In the genomic region with DNA sequence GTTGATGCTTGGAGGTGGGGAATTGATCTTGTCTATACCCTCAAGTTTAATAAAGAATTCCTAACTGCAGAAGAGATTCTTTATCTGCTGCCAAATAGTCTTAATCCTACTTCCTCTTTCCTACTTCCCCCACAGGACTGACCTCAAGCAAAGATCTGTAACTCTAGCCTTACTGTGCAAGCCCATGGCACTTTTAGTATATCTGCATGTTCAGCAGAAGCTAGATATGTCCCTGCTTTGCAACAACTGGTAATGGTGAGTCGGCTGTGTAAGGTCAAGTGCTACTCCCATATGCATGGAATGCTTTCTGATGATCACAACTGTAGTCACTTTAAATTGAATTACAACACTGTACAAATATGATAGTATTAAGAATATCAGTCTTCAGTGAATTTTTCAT, we compare ENCODE assay signal across 11 cellular contexts. TPM values are rescaled to one million over a fixed set of nuclear protein-coding genes. Genes with fewer than 3 reads are reported as not detected.
DNase-seq lines count a peak whose midpoint lies in the region; ATAC-seq, FAIRE-seq and TF ChIP-seq lines count a peak whose summit lies in the region.
"Had no signal": no experiment of that assay in that cellular context is flagged by ENCODE, and none has a peak within 500 bp of the region (broad histone marks: within the 10 kb centered on the region; RNA-seq: fewer than 3 reads in every experiment).

No MANE protein-coding gene starts in this region.

- no peak for TF ChIP-seq POLR2A in right lobe of liver (IDR thresholded peaks at IDR 0.05)
- TF ChIP-seq POLR2A in HepG2 (IDR thresholded peaks at IDR 0.05; ENCODE audit: insufficient read depth in 1 of 2, low read depth in 2 of 2, low read length in 2 of 2) = no peak

- CTCF ChIA-PET in HepG2 (lab: Yijun Ruan, JAX; ENCODE audit: low intra/inter-chr PET ratio, low total read pairs) = no interaction called here

- intact Hi-C loops in right lobe of liver (cut with DNase I) (no loop called here), HepG2 (cut with micrococcal nuclease; ENCODE audit: unreplicated experiment) (no loop called here)

- no peak for DNase-seq in right lobe of liver
- no peak for DNase-seq in HepG2 (ENCODE audit: low spot score)
- peak; percentile 67 for DNase-seq in RPMI8226
- DNase-seq in globus pallidus (ENCODE audit: low spot score) = peak; percentile 44
- DNase-seq in NCI-H2029 treated with DMSO at 0.1 percent for 48 hours (lab: John Stamatoyannopoulos, UW) = no peak
- no peak for DNase-seq in activated T-cell treated with anti-CD3 and anti-CD28 coated beads, Interleukin-2, amount 50 U/mL, for 48 hours
- DNase-seq in NCI-H345 (lab: John Stamatoyannopoulos, UW) = no peak
- DNase-seq: NK-92 treated with Interleukin-12 subunit alpha and Interleukin-12 subunit beta, amount 100 ng/mL, for 24 hours; nucleus accumbens; trophoblast cell had no signal

- no peak for TF ChIP-seq CTCF in right lobe of liver (IDR thresholded peaks at IDR 0.05)
- TF ChIP-seq CTCF in HepG2 (CRISPR knock-in tag; IDR thresholded peaks at IDR 0.05) = no peak

- H3K9ac ChIP-seq in HepG2 (ENCODE audit: insufficient read depth, low read depth, low read length) = no peak overlapping the region

- POLR2A ChIA-PET in HepG2 (lab: Yijun Ruan, JAX) = no interaction called here

- no peaks in the 10 kb centered on the region for H3K9me3 ChIP-seq in right lobe of liver
- H3K9me3 ChIP-seq in HepG2 (ENCODE audit: low read length) = no peaks in the 10 kb centered on the region

- in situ Hi-C loops in HepG2 (cut with HindIII; ENCODE audit: extremely low pct_ligation_motif_present, low pct_unique_long_range_greater_than_20kb) = no loop called here

- no peak overlapping the region for H3K4me2 ChIP-seq in HepG2 (ENCODE audit: low read depth, low read length)

- TF ChIP-seq RAD21 in HepG2 (CRISPR knock-in tag; IDR thresholded peaks at IDR 0.05) = no peak

- H3K4me3 ChIP-seq in right lobe of liver (no peak overlapping the region), HepG2 (replicated peaks in 1 of 3; ENCODE audit: insufficient read depth in 1 of 3, low read depth in 2 of 3, low read length in 3 of 3) (no peak overlapping the region)

- no TSS peak for BruUV-seq in HepG2 (replicated peaks; lab: Mats Ljungman, UMichigan)

- no peaks in the 10 kb centered on the region for H3K79me2 ChIP-seq in HepG2 (ENCODE audit: insufficient read depth, low read length)

- no peaks in the 10 kb centered on the region for H3K36me3 ChIP-seq in right lobe of liver
- no peaks in the 10 kb centered on the region for H3K36me3 ChIP-seq in HepG2 (replicated peaks in 1 of 2; ENCODE audit: control insufficient read depth in 1 of 2, insufficient read depth in 2 of 2, low read length in 2 of 2)

- FAIRE-seq in HepG2 (lab: Jason Lieb, UNC) = no peak

- no peak overlapping the region for H2AFZ ChIP-seq in HepG2 (ENCODE audit: low read length)

- H3K4me1 ChIP-seq in right lobe of liver (no peaks in the 10 kb centered on the region), HepG2 (ENCODE audit: insufficient read depth, low read length) (no peaks in the 10 kb centered on the region)

- WGBS in right lobe of liver (ENCODE audit: insufficient coverage, low coverage, low lambda C conversion rate, missing lambda C conversion rate) = 38% methylated on average over 1 of the region's 1 CpG
- WGBS in HepG2 (ENCODE audit: low lambda C conversion rate) = 44% methylated on average over 1 of the region's 1 CpG

- H4K20me1 ChIP-seq in HepG2 (ENCODE audit: insufficient read depth, low read length) = no peaks in the 10 kb centered on the region

- TF ChIP-seq EP300 in HepG2 (IDR thresholded peaks at IDR 0.05; ENCODE audit: low read depth in 2 of 2, low read length in 2 of 2) = no peak
- TF ChIP-seq EP300 in HepG2 (CRISPR knock-in tag; IDR thresholded peaks at IDR 0.05; ENCODE audit: borderline replicate concordance) = no peak

- H3K27ac ChIP-seq in right lobe of liver (no peak overlapping the region), HepG2 (ENCODE audit: extremely low read length, insufficient read depth, low read length) (no peak overlapping the region)

- ATAC-seq in right lobe of liver (peak; percentile 55 to 78 (median 72)), HepG2 (no peak), GM19463 (IDR thresholded peaks at IDR 0.05; ENCODE audit: unreplicated experiment) (no peak)

- H3K27me3 ChIP-seq in right lobe of liver (no peaks in the 10 kb centered on the region), HepG2 (ENCODE audit: control insufficient read depth in 1 of 2, insufficient read depth in 2 of 2, low read length in 2 of 2) (no peaks in the 10 kb centered on the region)

TF ChIP-seq in HepG2, 621 proteins besides CTCF, POLR2A, EP300 and RAD21 (continues in another document):
- no peak for TF ChIP-seq ZNF333 (CRISPR knock-in tag; IDR thresholded peaks at IDR 0.05; ENCODE audit: borderline replicate concordance)
- TF ChIP-seq ZNF564 (CRISPR knock-in tag; IDR thresholded peaks at IDR 0.05) = no peak
- TF ChIP-seq NFYB (CRISPR knock-in tag; IDR thresholded peaks at IDR 0.05) = no peak
- no peak for TF ChIP-seq KDM1A (CRISPR knock-in tag; IDR thresholded peaks at IDR 0.05)
- TF ChIP-seq, protein P1, sequence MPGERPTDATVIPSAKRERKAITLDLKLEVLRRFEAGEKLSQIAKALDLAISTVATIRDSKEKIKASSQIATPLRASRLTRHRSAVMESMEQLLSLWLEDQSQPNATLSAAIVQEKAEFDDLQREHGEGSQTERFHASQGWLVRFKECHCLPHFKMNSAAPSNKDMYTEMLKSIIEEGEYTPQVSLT (CRISPR knock-in tag; IDR thresholded peaks at IDR 0.05; ENCODE audit: borderline replicate concordance, low read depth) = no peak
- no peak for TF ChIP-seq KDM5A (IDR thresholded peaks at IDR 0.05; ENCODE audit: borderline replicate concordance, low read length)

RNA-seq across cellular contexts. Expression of a gene that starts 26.3 kb away (rescaled TPM):
- total RNA-seq in right lobe of liver (10 to 100 TPM; 28.0 to 45.7 (median 33.2) TPM), HepG2 (2016; rRNA removed; fragmentation: Illumina TruSeq; extraction: Trizol) (57.0 and 77.4 TPM in 2 replicates)
- 30.5 and 32.6 TPM in 2 replicates for total RNA-seq in HepG2 (2016; cell fraction: cytosol; rRNA removed; fragmentation: Illumina TruSeq; extraction: Trizol; ENCODE audit: low read depth)
- 55.0 and 75.8 TPM in 2 replicates for total RNA-seq in HepG2 (2016; cell fraction: insoluble cytoplasmic fraction; rRNA removed; fragmentation: Illumina TruSeq; extraction: Trizol)
- 43.3 and 44.2 TPM in 2 replicates for total RNA-seq in HepG2 (2016; cell fraction: membrane; rRNA removed; fragmentation: Illumina TruSeq; extraction: Trizol)
- total RNA-seq in HepG2 (2016; cell fraction: nucleus; rRNA removed; fragmentation: Illumina TruSeq; extraction: Trizol) = 75.2 and 89.3 TPM in 2 replicates
- 21.5 and 31.8 TPM in 2 replicates for polyA plus RNA-seq in HepG2 (2011; rRNA removed)
- 9.8 and 14.3 TPM in 2 replicates for polyA plus RNA-seq in HepG2 (2011; cell fraction: cytosol; rRNA removed)
- polyA plus RNA-seq in HepG2 (2011; cell fraction: nucleus; rRNA removed) = 15.0 and 16.7 TPM in 2 replicates
- polyA plus RNA-seq in HepG2 (2012) = 26.0 and 38.4 TPM in 2 replicates
- 4.1 and 5.2 TPM in 2 replicates for polyA plus RNA-seq in HepG2 (2016; cell fraction: cytosol; fragmentation: Illumina TruSeq; extraction: Trizol; ENCODE audit: low read depth)
- 56.5 and 59.0 TPM in 2 replicates for polyA plus RNA-seq in HepG2 (2016; cell fraction: insoluble cytoplasmic fraction; fragmentation: Illumina TruSeq; extraction: Trizol; ENCODE audit: low read depth)
- polyA plus RNA-seq in HepG2 (2016; cell fraction: membrane; fragmentation: Illumina TruSeq; extraction: Trizol; ENCODE audit: low read depth) = 11.3 and 11.6 TPM in 2 replicates
- 39.8 and 41.3 TPM in 2 replicates for polyA plus RNA-seq in HepG2 (2016; cell fraction: nucleus; fragmentation: Illumina TruSeq; extraction: Trizol; ENCODE audit: insufficient read depth, low read depth)
- polyA minus RNA-seq in HepG2 (2011; rRNA and poly(A)+ RNA removed; ENCODE audit: low replicate concordance) = 48.0 and 86.1 TPM in 2 replicates
- polyA minus RNA-seq in HepG2 (2011; cell fraction: cytosol; rRNA and poly(A)+ RNA removed) = 78.1 and 82.6 TPM in 2 replicates
- polyA minus RNA-seq in HepG2 (2011; cell fraction: nucleus; rRNA and poly(A)+ RNA removed) = 130 and 136 TPM in 2 replicates

RNA-seq across cellular contexts. Expression of a gene that starts 52.7 kb away (rescaled TPM):
- total RNA-seq in right lobe of liver (1 to 10 TPM; 4.2 to 8.0 (median 6.3) TPM), HepG2 (2016; rRNA removed; fragmentation: Illumina TruSeq; extraction: Trizol) (12.9 and 22.8 TPM in 2 replicates)
- 3.1 TPM in 2 replicates for total RNA-seq in HepG2 (2016; cell fraction: cytosol; rRNA removed; fragmentation: Illumina TruSeq; extraction: Trizol; ENCODE audit: low read depth)
- 11.9 and 22.9 TPM in 2 replicates for total RNA-seq in HepG2 (2016; cell fraction: insoluble cytoplasmic fraction; rRNA removed; fragmentation: Illumina TruSeq; extraction: Trizol)
- total RNA-seq in HepG2 (2016; cell fraction: membrane; rRNA removed; fragmentation: Illumina TruSeq; extraction: Trizol) = 6.3 and 7.0 TPM in 2 replicates
- total RNA-seq in HepG2 (2016; cell fraction: nucleus; rRNA removed; fragmentation: Illumina TruSeq; extraction: Trizol) = 15.9 and 18.7 TPM in 2 replicates
- 4.1 and 5.6 TPM in 2 replicates for polyA plus RNA-seq in HepG2 (2011; rRNA removed)
- 1.6 and 2.5 TPM in 2 replicates for polyA plus RNA-seq in HepG2 (2011; cell fraction: cytosol; rRNA removed)
- polyA plus RNA-seq in HepG2 (2011; cell fraction: nucleus; rRNA removed) = 3.7 and 5.2 TPM in 2 replicates
- 6.2 and 7.5 TPM in 2 replicates for polyA plus RNA-seq in HepG2 (2012)
- 0.15 and 0.18 TPM in 2 replicates for polyA plus RNA-seq in HepG2 (2016; cell fraction: cytosol; fragmentation: Illumina TruSeq; extraction: Trizol; ENCODE audit: low read depth)
- polyA plus RNA-seq in HepG2 (2016; cell fraction: insoluble cytoplasmic fraction; fragmentation: Illumina TruSeq; extraction: Trizol; ENCODE audit: low read depth) = 7.0 and 8.1 TPM in 2 replicates
- 0.54 and 0.70 TPM in 2 replicates for polyA plus RNA-seq in HepG2 (2016; cell fraction: membrane; fragmentation: Illumina TruSeq; extraction: Trizol; ENCODE audit: low read depth)
- 10.3 and 11.2 TPM in 2 replicates for polyA plus RNA-seq in HepG2 (2016; cell fraction: nucleus; fragmentation: Illumina TruSeq; extraction: Trizol; ENCODE audit: insufficient read depth, low read depth)
- 3.3 and 6.7 TPM in 2 replicates for polyA minus RNA-seq in HepG2 (2011; rRNA and poly(A)+ RNA removed; ENCODE audit: low replicate concordance)
- 11.8 and 15.6 TPM in 2 replicates for polyA minus RNA-seq in HepG2 (2011; cell fraction: cytosol; rRNA and poly(A)+ RNA removed)
- 34.8 and 39.8 TPM in 2 replicates for polyA minus RNA-seq in HepG2 (2011; cell fraction: nucleus; rRNA and poly(A)+ RNA removed)

Comparison
In these comparisons a context has a peak if more than half of its experiments do, and no peak if none do; other contexts are left out.
1. ATAC-seq: peak in right lobe of liver (4 of 4); none in HepG2 (single experiment) and GM19463 (single experiment).
2. DNase-seq: peak in RPMI8226 (single experiment) and globus pallidus (single experiment); none in right lobe of liver (0 of 3), HepG2 (single experiment), NCI-H2029 treated with DMSO at 0.1 percent for 48 hours (single experiment), activated T-cell treated with anti-CD3 and anti-CD28 coated beads, Interleukin-2, amount 50 U/mL, for 48 hours (0 of 2) and NCI-H345 (single experiment).